Comparison of ENCODE assay signal across 11 cellular contexts in the genomic region with DNA sequence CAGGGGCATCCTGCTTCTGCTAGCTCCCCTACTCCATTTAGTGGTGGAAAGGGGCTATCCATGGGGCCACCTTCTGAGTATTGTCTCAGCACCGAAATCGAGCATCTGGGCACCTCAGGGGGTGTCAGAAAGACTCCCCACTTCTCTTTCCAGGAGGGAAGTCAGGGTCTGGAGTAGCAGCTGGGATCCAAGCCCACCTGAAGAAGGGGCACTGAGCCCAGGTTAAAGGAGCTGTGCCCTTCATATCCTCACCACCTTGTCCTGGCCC. TPM values are rescaled to one million over a fixed set of nuclear protein-coding genes. Genes with fewer than 3 reads are reported as not detected.
DNase-seq lines count a peak whose midpoint lies in the region; ATAC-seq, FAIRE-seq and TF ChIP-seq lines count a peak whose summit lies in the region.
"Had no signal": no experiment of that assay in that cellular context is flagged by ENCODE, and none has a peak within 500 bp of the region (broad histone marks: within the 10 kb centered on the region; RNA-seq: fewer than 3 reads in every experiment).

No MANE protein-coding gene starts in this region.

- H4K20me1 ChIP-seq in HepG2 (ENCODE audit: insufficient read depth, low read length): no peaks in the 10 kb centered on the region

- H3K27ac ChIP-seq in right atrium auricular region: peak overlapping the region; percentile 93 to 99
- no peak overlapping the region for H3K27ac ChIP-seq in HepG2 (ENCODE audit: extremely low read length, insufficient read depth, low read length)
- H3K27ac ChIP-seq in A673 (ENCODE audit: low read depth, low read length, poor library complexity, severe bottlenecking): no peak overlapping the region
- H3K27ac ChIP-seq: RWPE1 had no signal

- POLR2A ChIA-PET in HepG2 (lab: Yijun Ruan, JAX) (no interaction called here), A673 (lab: Charles Lee; ENCODE audit: low non-redundant PET) (no interaction called here)

- no peak overlapping the region for H2AFZ ChIP-seq in HepG2 (ENCODE audit: low read length)

- TF ChIP-seq EP300 in HepG2 (IDR thresholded peaks at IDR 0.05; ENCODE audit: low read depth in 2 of 2, low read length in 2 of 2): no peak
- no peak for TF ChIP-seq EP300 in HepG2 (CRISPR knock-in tag; IDR thresholded peaks at IDR 0.05; ENCODE audit: borderline replicate concordance)

- H3K36me3 Mint-ChIP-seq in osteocyte (ENCODE audit: unreplicated experiment): peaks cover 3% of the 10 kb centered on the region

- no TSS peak for BruUV-seq in HepG2 (replicated peaks; lab: Mats Ljungman, UMichigan)
- no TSS peak for BruUV-seq in A673 (replicated peaks; lab: Mats Ljungman, UMichigan)

- H3K27me3 Mint-ChIP-seq in osteocyte (ENCODE audit: unreplicated experiment): no peaks in the 10 kb centered on the region

- no peak overlapping the region for H3K4me2 ChIP-seq in HepG2 (ENCODE audit: low read depth, low read length)

- in situ Hi-C loops in HepG2 (cut with HindIII; ENCODE audit: extremely low pct_ligation_motif_present, low pct_unique_long_range_greater_than_20kb): no loop called here

- DNase-seq in right atrium auricular region (ENCODE audit: low spot score): no peak
- DNase-seq in left cardiac atrium: no peak
- DNase-seq in fibroblast of mammary gland (ENCODE audit: low read depth): no peak
- DNase-seq in osteocyte (ENCODE audit: extremely low spot score, unreplicated experiment): no peak
- DNase-seq in HepG2 (ENCODE audit: low spot score): no peak
- no peak for DNase-seq in A673 (ENCODE audit: low spot score)
- no peak for DNase-seq in NCI-H2107 treated with DMSO at 0.1 percent for 48 hours (lab: John Stamatoyannopoulos, UW; ENCODE audit: unreplicated experiment)
- DNase-seq: activated CD4-positive, alpha-beta T cell treated with anti-CD3 and anti-CD28 coated beads, Interleukin-2, amount 10 ng/mL, durations not matched to agents 24 days and 14 days had no signal

- H3K9ac ChIP-seq in HepG2 (ENCODE audit: insufficient read depth, low read depth, low read length): no peak overlapping the region

- H3K4me3 Mint-ChIP-seq in osteocyte (ENCODE audit: unreplicated experiment): peak overlapping the region; percentile 38
- H3K4me3 Mint-ChIP-seq: activated CD4-positive, alpha-beta T cell treated with anti-CD3 and anti-CD28 coated beads, Interleukin-2, amount 10 ng/mL, durations not matched to agents 24 days and 14 days had no signal

- CTCF ChIA-PET in HepG2 (lab: Yijun Ruan, JAX; ENCODE audit: low intra/inter-chr PET ratio, low total read pairs): no interaction called here
- CTCF ChIA-PET in A673 (lab: Charles Lee): interaction anchor here (0.7 to 1.1 kb wide), 3 partner anchors 9 to 39 kb away, joined by 3 to 4 read pairs (median 3); a partner anchor contains a TSS

- ATAC-seq in left cardiac atrium (no peak), HepG2 (no peak), GM21619 (IDR thresholded peaks at IDR 0.05; ENCODE audit: unreplicated experiment) (no peak)

- WGBS in HepG2 (ENCODE audit: low lambda C conversion rate): no CpG with 5 or more reads among the region's 2 CpGs

- H3K4me1 ChIP-seq in right atrium auricular region (peaks cover 0 to 76% of the 10 kb centered on the region in 2 donors), HepG2 (ENCODE audit: insufficient read depth, low read length) (peaks cover 28% of the 10 kb centered on the region), A673 (ENCODE audit: insufficient read depth, low read length, poor library complexity, severe bottlenecking) (peaks cover 33% of the 10 kb centered on the region)

- no peak for TF ChIP-seq RAD21 in HepG2 (CRISPR knock-in tag; IDR thresholded peaks at IDR 0.05)

- no peaks in the 10 kb centered on the region for H3K9me3 ChIP-seq in right atrium auricular region
- no peaks in the 10 kb centered on the region for H3K9me3 ChIP-seq in HepG2 (ENCODE audit: low read length)
- H3K9me3 ChIP-seq in A673 (ENCODE audit: low read depth, low read length, poor library complexity, severe bottlenecking): no peaks in the 10 kb centered on the region

- peak overlapping the region; percentile 62 to 77 for H3K4me3 ChIP-seq in right atrium auricular region
- peak overlapping the region; percentile 80 for H3K4me3 ChIP-seq in fibroblast of mammary gland (ENCODE audit: control insufficient read depth, low read depth, low read length)
- no peak overlapping the region for H3K4me3 ChIP-seq in HepG2 (replicated peaks in 1 of 3; ENCODE audit: insufficient read depth in 1 of 3, low read depth in 2 of 3, low read length in 3 of 3)
- no peak overlapping the region for H3K4me3 ChIP-seq in A673 (ENCODE audit: low read depth, low read length, poor library complexity, severe bottlenecking)

- TF ChIP-seq POLR2A in HepG2 (IDR thresholded peaks at IDR 0.05; ENCODE audit: insufficient read depth in 1 of 2, low read depth in 2 of 2, low read length in 2 of 2): no peak

- intact Hi-C loops in left cardiac atrium (cut with DNase I): no loop called here
- intact Hi-C loops in HepG2 (cut with micrococcal nuclease; ENCODE audit: unreplicated experiment): no loop called here
- intact Hi-C loops in A673 (cut with micrococcal nuclease; ENCODE audit: unreplicated experiment): no loop called here

- H3K27me3 ChIP-seq in right atrium auricular region (no peaks in the 10 kb centered on the region), HepG2 (ENCODE audit: control insufficient read depth in 1 of 2, insufficient read depth in 2 of 2, low read length in 2 of 2) (peaks cover 3 to 23% of the 10 kb centered on the region in 2 experiments; a peak in 4 of 5 replicates), A673 (replicated peaks; ENCODE audit: insufficient read depth, low read depth, low read length, poor library complexity) (no peaks in the 10 kb centered on the region)

- H3K36me3 ChIP-seq in right atrium auricular region (peaks cover 33% of the 10 kb centered on the region), HepG2 (replicated peaks in 1 of 2; ENCODE audit: control insufficient read depth in 1 of 2, insufficient read depth in 2 of 2, low read length in 2 of 2) (no peaks in the 10 kb centered on the region), A673 (ENCODE audit: insufficient read depth, low read length, poor library complexity, severe bottlenecking) (no peaks in the 10 kb centered on the region)

- H3K9me3 Mint-ChIP-seq in osteocyte (ENCODE audit: unreplicated experiment): no peaks in the 10 kb centered on the region
- H3K9me3 Mint-ChIP-seq: activated CD4-positive, alpha-beta T cell treated with anti-CD3 and anti-CD28 coated beads, Interleukin-2, amount 10 ng/mL, durations not matched to agents 24 days and 14 days had no signal

- peak overlapping the region; percentile 76 for H3K27ac Mint-ChIP-seq in osteocyte (ENCODE audit: unreplicated experiment)
- H3K27ac Mint-ChIP-seq: activated CD4-positive, alpha-beta T cell treated with anti-CD3 and anti-CD28 coated beads, Interleukin-2, amount 10 ng/mL, durations not matched to agents 24 days and 14 days had no signal

- H3K79me2 ChIP-seq in HepG2 (ENCODE audit: insufficient read depth, low read length): no peaks in the 10 kb centered on the region

- TF ChIP-seq CTCF in right atrium auricular region (IDR thresholded peaks at IDR 0.05) (no peak), fibroblast of mammary gland (conservative IDR thresholded peaks at IDR 0.05; ENCODE audit: control insufficient read depth, insufficient read depth, low read depth, low read length) (no peak), osteocyte (IDR thresholded peaks at IDR 0.05) (no peak), HepG2 (CRISPR knock-in tag; IDR thresholded peaks at IDR 0.05) (no peak), A673 (conservative IDR thresholded peaks at IDR 0.05; ENCODE audit: low read depth, low read length) (no peak)

- peaks cover 50% of the 10 kb centered on the region for H3K4me1 Mint-ChIP-seq in osteocyte (ENCODE audit: unreplicated experiment)

- no peak for FAIRE-seq in HepG2 (lab: Jason Lieb, UNC)

RNA-seq across cellular contexts. Expression of a gene that starts 2.6 kb away (rescaled TPM):
- total RNA-seq in right atrium auricular region (100 to 1,000 TPM; 215 to 646 TPM), left cardiac atrium (100 to 1,000 TPM; 226 to 257 TPM), osteocyte (26.9 and 28.6 TPM in 2 replicates), HepG2 (2016; rRNA removed; fragmentation: Illumina TruSeq; extraction: Trizol) (0.01 and 0.02 TPM in 2 replicates), A673 (2021) (6.5 and 7.8 TPM in 2 replicates)
- total RNA-seq in HepG2 (2016; cell fraction: cytosol; rRNA removed; fragmentation: Illumina TruSeq; extraction: Trizol; ENCODE audit: low read depth): not detected in 2 replicates
- total RNA-seq in HepG2 (2016; cell fraction: insoluble cytoplasmic fraction; rRNA removed; fragmentation: Illumina TruSeq; extraction: Trizol): under 0.01 TPM in 1 of 2 replicates, not detected in the other
- total RNA-seq in HepG2 (2016; cell fraction: membrane; rRNA removed; fragmentation: Illumina TruSeq; extraction: Trizol): not detected in 2 replicates
- 0.06 TPM in 1 of 2 replicates, not detected in the other for total RNA-seq in HepG2 (2016; cell fraction: nucleus; rRNA removed; fragmentation: Illumina TruSeq; extraction: Trizol)
- polyA plus RNA-seq in HepG2 (2011; rRNA removed): 0.01 TPM in 1 of 2 replicates, not detected in the other
- polyA plus RNA-seq in HepG2 (2011; cell fraction: cytosol; rRNA removed): 0.01 TPM in 2 replicates
- 0.02 and 0.05 TPM in 2 replicates for polyA plus RNA-seq in HepG2 (2011; cell fraction: nucleus; rRNA removed)
- 0.01 TPM in 1 of 2 replicates, not detected in the other for polyA plus RNA-seq in HepG2 (2012)
- not detected in 2 replicates for polyA plus RNA-seq in HepG2 (2016; cell fraction: cytosol; fragmentation: Illumina TruSeq; extraction: Trizol; ENCODE audit: low read depth)
- not detected in 2 replicates for polyA plus RNA-seq in HepG2 (2016; cell fraction: insoluble cytoplasmic fraction; fragmentation: Illumina TruSeq; extraction: Trizol; ENCODE audit: low read depth)
- polyA plus RNA-seq in HepG2 (2016; cell fraction: membrane; fragmentation: Illumina TruSeq; extraction: Trizol; ENCODE audit: low read depth): not detected in 2 replicates
- polyA plus RNA-seq in HepG2 (2016; cell fraction: nucleus; fragmentation: Illumina TruSeq; extraction: Trizol; ENCODE audit: insufficient read depth, low read depth): not detected in 2 replicates
- 0.16 and 0.19 TPM in 2 replicates for polyA minus RNA-seq in HepG2 (2011; rRNA and poly(A)+ RNA removed; ENCODE audit: low replicate concordance)
- polyA minus RNA-seq in HepG2 (2011; cell fraction: cytosol; rRNA and poly(A)+ RNA removed): 0.09 and 0.10 TPM in 2 replicates
- polyA minus RNA-seq in HepG2 (2011; cell fraction: nucleus; rRNA and poly(A)+ RNA removed): under 0.01 TPM in 1 of 2 replicates, not detected in the other

RNA-seq across cellular contexts. Expression of a gene that starts 29.8 kb away (rescaled TPM):
- total RNA-seq in right atrium auricular region (100 to 1,000 TPM; 121 TPM), left cardiac atrium (100 to 1,000 TPM; 117 to 119 TPM), osteocyte (161 and 162 TPM in 2 replicates), HepG2 (2016; rRNA removed; fragmentation: Illumina TruSeq; extraction: Trizol) (87.2 and 107 TPM in 2 replicates), A673 (2021) (148 and 152 TPM in 2 replicates)
- 91.7 and 127 TPM in 2 replicates for total RNA-seq in HepG2 (2016; cell fraction: cytosol; rRNA removed; fragmentation: Illumina TruSeq; extraction: Trizol; ENCODE audit: low read depth)
- total RNA-seq in HepG2 (2016; cell fraction: insoluble cytoplasmic fraction; rRNA removed; fragmentation: Illumina TruSeq; extraction: Trizol): 86.6 and 128 TPM in 2 replicates
- 87.9 and 101 TPM in 2 replicates for total RNA-seq in HepG2 (2016; cell fraction: membrane; rRNA removed; fragmentation: Illumina TruSeq; extraction: Trizol)
- 29.8 and 31.5 TPM in 2 replicates for total RNA-seq in HepG2 (2016; cell fraction: nucleus; rRNA removed; fragmentation: Illumina TruSeq; extraction: Trizol)
- polyA plus RNA-seq in HepG2 (2011; rRNA removed): 132 and 144 TPM in 2 replicates
- 149 and 216 TPM in 2 replicates for polyA plus RNA-seq in HepG2 (2011; cell fraction: cytosol; rRNA removed)
- 54.3 and 63.6 TPM in 2 replicates for polyA plus RNA-seq in HepG2 (2011; cell fraction: nucleus; rRNA removed)
- 127 and 131 TPM in 2 replicates for polyA plus RNA-seq in HepG2 (2012)
- polyA plus RNA-seq in HepG2 (2016; cell fraction: cytosol; fragmentation: Illumina TruSeq; extraction: Trizol; ENCODE audit: low read depth): 134 and 154 TPM in 2 replicates
- polyA plus RNA-seq in HepG2 (2016; cell fraction: insoluble cytoplasmic fraction; fragmentation: Illumina TruSeq; extraction: Trizol; ENCODE audit: low read depth): 186 and 188 TPM in 2 replicates
- polyA plus RNA-seq in HepG2 (2016; cell fraction: membrane; fragmentation: Illumina TruSeq; extraction: Trizol; ENCODE audit: low read depth): 130 and 137 TPM in 2 replicates
- polyA plus RNA-seq in HepG2 (2016; cell fraction: nucleus; fragmentation: Illumina TruSeq; extraction: Trizol; ENCODE audit: insufficient read depth, low read depth): 74.2 and 75.8 TPM in 2 replicates
- 39.4 and 64.2 TPM in 2 replicates for polyA minus RNA-seq in HepG2 (2011; rRNA and poly(A)+ RNA removed; ENCODE audit: low replicate concordance)
- 18.0 and 20.1 TPM in 2 replicates for polyA minus RNA-seq in HepG2 (2011; cell fraction: cytosol; rRNA and poly(A)+ RNA removed)
- 9.9 and 10.6 TPM in 2 replicates for polyA minus RNA-seq in HepG2 (2011; cell fraction: nucleus; rRNA and poly(A)+ RNA removed)

RNA-seq across cellular contexts. Expression of a gene that starts 41.0 kb away (rescaled TPM):
- total RNA-seq in right atrium auricular region (1 to 10 TPM; 2.6 to 8.5 TPM), left cardiac atrium (1 to 10 TPM; 2.9 to 7.2 TPM), osteocyte (10.8 and 13.3 TPM in 2 replicates), HepG2 (2016; rRNA removed; fragmentation: Illumina TruSeq; extraction: Trizol) (0.04 TPM in 1 of 2 replicates, not detected in the other), A673 (2021) (4.4 and 6.9 TPM in 2 replicates)
- not detected in 2 replicates for total RNA-seq in HepG2 (2016; cell fraction: cytosol; rRNA removed; fragmentation: Illumina TruSeq; extraction: Trizol; ENCODE audit: low read depth)
- not detected in 2 replicates for total RNA-seq in HepG2 (2016; cell fraction: insoluble cytoplasmic fraction; rRNA removed; fragmentation: Illumina TruSeq; extraction: Trizol)
- total RNA-seq in HepG2 (2016; cell fraction: membrane; rRNA removed; fragmentation: Illumina TruSeq; extraction: Trizol): not detected in 2 replicates
- not detected in 2 replicates for total RNA-seq in HepG2 (2016; cell fraction: nucleus; rRNA removed; fragmentation: Illumina TruSeq; extraction: Trizol)
- polyA plus RNA-seq in HepG2 (2011; rRNA removed): 0.38 and 0.47 TPM in 2 replicates
- polyA plus RNA-seq in HepG2 (2011; cell fraction: cytosol; rRNA removed): 0.03 TPM in 1 of 2 replicates, not detected in the other
- polyA plus RNA-seq in HepG2 (2011; cell fraction: nucleus; rRNA removed): 0.21 and 0.35 TPM in 2 replicates
- 0.16 and 0.23 TPM in 2 replicates for polyA plus RNA-seq in HepG2 (2012)
- not detected in 2 replicates for polyA plus RNA-seq in HepG2 (2016; cell fraction: cytosol; fragmentation: Illumina TruSeq; extraction: Trizol; ENCODE audit: low read depth)
- polyA plus RNA-seq in HepG2 (2016; cell fraction: insoluble cytoplasmic fraction; fragmentation: Illumina TruSeq; extraction: Trizol; ENCODE audit: low read depth): not detected in 2 replicates
- polyA plus RNA-seq in HepG2 (2016; cell fraction: membrane; fragmentation: Illumina TruSeq; extraction: Trizol; ENCODE audit: low read depth): not detected in 2 replicates
- polyA plus RNA-seq in HepG2 (2016; cell fraction: nucleus; fragmentation: Illumina TruSeq; extraction: Trizol; ENCODE audit: insufficient read depth, low read depth): not detected in 2 replicates
- 0.54 and 0.84 TPM in 2 replicates for polyA minus RNA-seq in HepG2 (2011; rRNA and poly(A)+ RNA removed; ENCODE audit: low replicate concordance)
- polyA minus RNA-seq in HepG2 (2011; cell fraction: cytosol; rRNA and poly(A)+ RNA removed): not detected in 2 replicates
- 1.2 TPM in 1 of 2 replicates, not detected in the other for polyA minus RNA-seq in HepG2 (2011; cell fraction: nucleus; rRNA and poly(A)+ RNA removed)

RNA-seq across cellular contexts. Expression of a gene that starts 57.2 kb away (rescaled TPM):
- total RNA-seq in right atrium auricular region (not detected), left cardiac atrium (not detected), osteocyte (not detected in 2 replicates), HepG2 (2016; rRNA removed; fragmentation: Illumina TruSeq; extraction: Trizol) (not detected in 2 replicates), A673 (2021) (not detected in 2 replicates)
- total RNA-seq in HepG2 (2016; cell fraction: cytosol; rRNA removed; fragmentation: Illumina TruSeq; extraction: Trizol; ENCODE audit: low read depth): not detected in 2 replicates
- not detected in 2 replicates for total RNA-seq in HepG2 (2016; cell fraction: insoluble cytoplasmic fraction; rRNA removed; fragmentation: Illumina TruSeq; extraction: Trizol)
- not detected in 2 replicates for total RNA-seq in HepG2 (2016; cell fraction: membrane; rRNA removed; fragmentation: Illumina TruSeq; extraction: Trizol)
- not detected in 2 replicates for total RNA-seq in HepG2 (2016; cell fraction: nucleus; rRNA removed; fragmentation: Illumina TruSeq; extraction: Trizol)
- not detected in 2 replicates for polyA plus RNA-seq in HepG2 (2011; rRNA removed)
- not detected in 2 replicates for polyA plus RNA-seq in HepG2 (2011; cell fraction: cytosol; rRNA removed)
- not detected in 2 replicates for polyA plus RNA-seq in HepG2 (2011; cell fraction: nucleus; rRNA removed)
- 0.20 TPM in 1 of 2 replicates, not detected in the other for polyA plus RNA-seq in HepG2 (2012)
- not detected in 2 replicates for polyA plus RNA-seq in HepG2 (2016; cell fraction: cytosol; fragmentation: Illumina TruSeq; extraction: Trizol; ENCODE audit: low read depth)
- not detected in 2 replicates for polyA plus RNA-seq in HepG2 (2016; cell fraction: insoluble cytoplasmic fraction; fragmentation: Illumina TruSeq; extraction: Trizol; ENCODE audit: low read depth)
- polyA plus RNA-seq in HepG2 (2016; cell fraction: membrane; fragmentation: Illumina TruSeq; extraction: Trizol; ENCODE audit: low read depth): not detected in 2 replicates
- not detected in 2 replicates for polyA plus RNA-seq in HepG2 (2016; cell fraction: nucleus; fragmentation: Illumina TruSeq; extraction: Trizol; ENCODE audit: insufficient read depth, low read depth)
- not detected in 2 replicates for polyA minus RNA-seq in HepG2 (2011; rRNA and poly(A)+ RNA removed; ENCODE audit: low replicate concordance)
- not detected in 2 replicates for polyA minus RNA-seq in HepG2 (2011; cell fraction: cytosol; rRNA and poly(A)+ RNA removed)
- polyA minus RNA-seq in HepG2 (2011; cell fraction: nucleus; rRNA and poly(A)+ RNA removed): not detected in 2 replicates
- total RNA-seq: activated CD4-positive, alpha-beta T cell treated with anti-CD3 and anti-CD28 coated beads, Interleukin-2, amount 10 ng/mL, durations not matched to agents 24 days and 14 days; omental fat pad had no signal

Comparison
In these comparisons a context has a peak if more than half of its experiments do, and no peak if none do; other contexts are left out.
1. H3K27ac ChIP-seq: peak in right atrium auricular region (2 of 2); none in HepG2 (single experiment) and A673 (single experiment).
2. H3K4me3 ChIP-seq: peak in right atrium auricular region (2 of 2) and fibroblast of mammary gland (single experiment); none in HepG2 (0 of 3) and A673 (single experiment).